In genomic region chr20:63635431-63636141, GRCh38 we compare ENCODE assay signal across 1 cellular context.
TF ChIP-seq lines count a peak whose summit lies in the region.

No MANE protein-coding gene starts in this region.

TF ChIP-seq in GM12878, 131 proteins besides CTCF, POLR2A, EP300 and RAD21 (continued from another document and continues in another):
- TF ChIP-seq USF2 (IDR thresholded peaks at IDR 0.05; ENCODE audit: borderline replicate concordance, low read depth, low read length) = peak; percentile 53
- peak; percentile 95 to 100 for TF ChIP-seq BHLHE40 (IDR thresholded peaks at IDR 0.05; ENCODE audit: borderline replicate concordance in 1 of 2, low read depth in 2 of 2, low read length in 1 of 2)
- no peak for TF ChIP-seq HCFC1 (IDR thresholded peaks at IDR 0.05; ENCODE audit: low read length)
- peak; percentile 93 for TF ChIP-seq RAD51 (IDR thresholded peaks at IDR 0.05)
- peak; percentile 59; the same call in 1 of the 2 replicates for TF ChIP-seq BACH1 (IDR thresholded peaks at IDR 0.05; ENCODE audit: borderline replicate concordance)
- no peak for TF ChIP-seq SREBF1 (IDR thresholded peaks at IDR 0.05; ENCODE audit: low read length)
- TF ChIP-seq IKZF2 (IDR thresholded peaks at IDR 0.05) = peak; percentile 96 to 97
- TF ChIP-seq HDAC6 (IDR thresholded peaks at IDR 0.05; ENCODE audit: unreplicated experiment) = no peak
- TF ChIP-seq CREM (IDR thresholded peaks at IDR 0.05; ENCODE audit: low read depth) = peak; percentile 51; the same call in 1 of the 2 replicates
- 0 out of 2 replicates have a peak, but pooled peaks have one; percentile 15 for TF ChIP-seq TCF12 (IDR thresholded peaks at IDR 0.05; ENCODE audit: low read depth, low read length)
- no peak for TF ChIP-seq ZBTB4 (CRISPR knock-in tag; IDR thresholded peaks at IDR 0.05)
- no peak for TF ChIP-seq YY1 (IDR thresholded peaks at IDR 0.05; ENCODE audit: low read depth, low read length)
- TF ChIP-seq CHD2 (IDR thresholded peaks at IDR 0.05; ENCODE audit: borderline replicate concordance, low read depth, low read length) = 0 out of 2 replicates have a peak, but pooled peaks have one; percentile 22
- peak; percentile 44; the same call in 1 of the 2 replicates for TF ChIP-seq BMI1 (IDR thresholded peaks at IDR 0.05; ENCODE audit: borderline replicate concordance)
- peak; percentile 78 for TF ChIP-seq GATAD2B (conservative IDR thresholded peaks at IDR 0.05; ENCODE audit: low read depth)
- peak; percentile 59; the same call in 1 of the 2 replicates for TF ChIP-seq SREBF2 (IDR thresholded peaks at IDR 0.05; ENCODE audit: low read length)
- TF ChIP-seq MTA3 (IDR thresholded peaks at IDR 0.05; ENCODE audit: borderline replicate concordance, low read length) = no peak
- no peak for TF ChIP-seq KAT2A (conservative IDR thresholded peaks at IDR 0.05; ENCODE audit: control insufficient read depth, low read depth, low read length)
- TF ChIP-seq NBN (IDR thresholded peaks at IDR 0.05) = peak; percentile 98
- peak; percentile 97 for TF ChIP-seq NR2F1 (conservative IDR thresholded peaks at IDR 0.05)
- TF ChIP-seq MEF2B (IDR thresholded peaks at IDR 0.05; ENCODE audit: partially characterized antibody, poor library complexity, severe bottlenecking) = peak; percentile 82
- TF ChIP-seq ATF7 (IDR thresholded peaks at IDR 0.05; ENCODE audit: low read depth) = peak; percentile 89
- peak; percentile 94 for TF ChIP-seq MTA2 (IDR thresholded peaks at IDR 0.05; ENCODE audit: low read depth)
- TF ChIP-seq TCF3 (IDR thresholded peaks at IDR 0.05; ENCODE audit: borderline replicate concordance, insufficient read depth, low read depth, low read length) = 0 out of 2 replicates have a peak, but pooled peaks have one; percentile 15
- TF ChIP-seq, protein P1, sequence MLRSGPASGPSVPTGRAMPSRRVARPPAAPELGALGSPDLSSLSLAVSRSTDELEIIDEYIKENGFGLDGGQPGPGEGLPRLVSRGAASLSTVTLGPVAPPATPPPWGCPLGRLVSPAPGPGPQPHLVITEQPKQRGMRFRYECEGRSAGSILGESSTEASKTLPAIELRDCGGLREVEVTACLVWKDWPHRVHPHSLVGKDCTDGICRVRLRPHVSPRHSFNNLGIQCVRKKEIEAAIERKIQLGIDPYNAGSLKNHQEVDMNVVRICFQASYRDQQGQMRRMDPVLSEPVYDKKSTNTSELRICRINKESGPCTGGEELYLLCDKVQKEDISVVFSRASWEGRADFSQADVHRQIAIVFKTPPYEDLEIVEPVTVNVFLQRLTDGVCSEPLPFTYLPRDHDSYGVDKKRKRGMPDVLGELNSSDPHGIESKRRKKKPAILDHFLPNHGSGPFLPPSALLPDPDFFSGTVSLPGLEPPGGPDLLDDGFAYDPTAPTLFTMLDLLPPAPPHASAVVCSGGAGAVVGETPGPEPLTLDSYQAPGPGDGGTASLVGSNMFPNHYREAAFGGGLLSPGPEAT (IDR thresholded peaks at IDR 0.05; ENCODE audit: low read depth) = peak; percentile 86
- TF ChIP-seq, protein P2, sequence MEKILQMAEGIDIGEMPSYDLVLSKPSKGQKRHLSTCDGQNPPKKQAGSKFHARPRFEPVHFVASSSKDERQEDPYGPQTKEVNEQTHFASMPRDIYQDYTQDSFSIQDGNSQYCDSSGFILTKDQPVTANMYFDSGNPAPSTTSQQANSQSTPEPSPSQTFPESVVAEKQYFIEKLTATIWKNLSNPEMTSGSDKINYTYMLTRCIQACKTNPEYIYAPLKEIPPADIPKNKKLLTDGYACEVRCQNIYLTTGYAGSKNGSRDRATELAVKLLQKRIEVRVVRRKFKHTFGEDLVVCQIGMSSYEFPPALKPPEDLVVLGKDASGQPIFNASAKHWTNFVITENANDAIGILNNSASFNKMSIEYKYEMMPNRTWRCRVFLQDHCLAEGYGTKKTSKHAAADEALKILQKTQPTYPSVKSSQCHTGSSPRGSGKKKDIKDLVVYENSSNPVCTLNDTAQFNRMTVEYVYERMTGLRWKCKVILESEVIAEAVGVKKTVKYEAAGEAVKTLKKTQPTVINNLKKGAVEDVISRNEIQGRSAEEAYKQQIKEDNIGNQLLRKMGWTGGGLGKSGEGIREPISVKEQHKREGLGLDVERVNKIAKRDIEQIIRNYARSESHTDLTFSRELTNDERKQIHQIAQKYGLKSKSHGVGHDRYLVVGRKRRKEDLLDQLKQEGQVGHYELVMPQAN (conservative IDR thresholded peaks at IDR 0.05) = 0 out of 2 replicates have a peak, but pooled peaks have one; percentile 19
- TF ChIP-seq TCF7 (IDR thresholded peaks at IDR 0.05; ENCODE audit: borderline replicate concordance) = peak; percentile 92
- TF ChIP-seq, protein P3, sequence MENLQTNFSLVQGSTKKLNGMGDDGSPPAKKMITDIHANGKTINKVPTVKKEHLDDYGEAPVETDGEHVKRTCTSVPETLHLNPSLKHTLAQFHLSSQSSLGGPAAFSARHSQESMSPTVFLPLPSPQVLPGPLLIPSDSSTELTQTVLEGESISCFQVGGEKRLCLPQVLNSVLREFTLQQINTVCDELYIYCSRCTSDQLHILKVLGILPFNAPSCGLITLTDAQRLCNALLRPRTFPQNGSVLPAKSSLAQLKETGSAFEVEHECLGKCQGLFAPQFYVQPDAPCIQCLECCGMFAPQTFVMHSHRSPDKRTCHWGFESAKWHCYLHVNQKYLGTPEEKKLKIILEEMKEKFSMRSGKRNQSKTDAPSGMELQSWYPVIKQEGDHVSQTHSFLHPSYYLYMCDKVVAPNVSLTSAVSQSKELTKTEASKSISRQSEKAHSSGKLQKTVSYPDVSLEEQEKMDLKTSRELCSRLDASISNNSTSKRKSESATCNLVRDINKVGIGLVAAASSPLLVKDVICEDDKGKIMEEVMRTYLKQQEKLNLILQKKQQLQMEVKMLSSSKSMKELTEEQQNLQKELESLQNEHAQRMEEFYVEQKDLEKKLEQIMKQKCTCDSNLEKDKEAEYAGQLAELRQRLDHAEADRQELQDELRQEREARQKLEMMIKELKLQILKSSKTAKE (IDR thresholded peaks at IDR 0.05; ENCODE audit: low read depth, poor library complexity, severe bottlenecking) = peak; percentile 98
- TF ChIP-seq ZNF207 (IDR thresholded peaks at IDR 0.05; ENCODE audit: borderline replicate concordance) = no peak; the same call in 1 of the 2 replicates
- TF ChIP-seq MLLT1 (IDR thresholded peaks at IDR 0.05) = peak; percentile 89
- TF ChIP-seq, protein P4, sequence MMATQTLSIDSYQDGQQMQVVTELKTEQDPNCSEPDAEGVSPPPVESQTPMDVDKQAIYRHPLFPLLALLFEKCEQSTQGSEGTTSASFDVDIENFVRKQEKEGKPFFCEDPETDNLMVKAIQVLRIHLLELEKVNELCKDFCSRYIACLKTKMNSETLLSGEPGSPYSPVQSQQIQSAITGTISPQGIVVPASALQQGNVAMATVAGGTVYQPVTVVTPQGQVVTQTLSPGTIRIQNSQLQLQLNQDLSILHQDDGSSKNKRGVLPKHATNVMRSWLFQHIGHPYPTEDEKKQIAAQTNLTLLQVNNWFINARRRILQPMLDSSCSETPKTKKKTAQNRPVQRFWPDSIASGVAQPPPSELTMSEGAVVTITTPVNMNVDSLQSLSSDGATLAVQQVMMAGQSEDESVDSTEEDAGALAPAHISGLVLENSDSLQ (IDR thresholded peaks at IDR 0.05) = peak; percentile 90
- no peak for TF ChIP-seq SIX5 (IDR thresholded peaks at IDR 0.05; ENCODE audit: low read depth, low read length, severe bottlenecking)
- peak; percentile 44; the same call in 1 of the 2 replicates for TF ChIP-seq LARP7 (IDR thresholded peaks at IDR 0.05)
- TF ChIP-seq RUNX3 (IDR thresholded peaks at IDR 0.05; ENCODE audit: low read length) = peak; percentile 92
- peak; percentile 57 for TF ChIP-seq PBX3 (IDR thresholded peaks at IDR 0.05; ENCODE audit: insufficient replicate concordance, low read depth, low read length)
- TF ChIP-seq ZNF24 (IDR thresholded peaks at IDR 0.05) = no peak
- TF ChIP-seq MXI1 (IDR thresholded peaks at IDR 0.05; ENCODE audit: low read depth, low read length) = no peak
- TF ChIP-seq ZNF687 (IDR thresholded peaks at IDR 0.05) = peak; percentile 85; the same call in 1 of the 2 replicates
- peak; percentile 75; the same call in 1 of the 2 replicates for TF ChIP-seq CBFB (IDR thresholded peaks at IDR 0.05; ENCODE audit: low read depth)
- no peak for TF ChIP-seq ELK1 (IDR thresholded peaks at IDR 0.05; ENCODE audit: low read depth, low read length)
- no peak for TF ChIP-seq SMAD5 (IDR thresholded peaks at IDR 0.05; ENCODE audit: low read depth)
